17 cellular contexts compared by ENCODE assay signal in the genomic region with DNA sequence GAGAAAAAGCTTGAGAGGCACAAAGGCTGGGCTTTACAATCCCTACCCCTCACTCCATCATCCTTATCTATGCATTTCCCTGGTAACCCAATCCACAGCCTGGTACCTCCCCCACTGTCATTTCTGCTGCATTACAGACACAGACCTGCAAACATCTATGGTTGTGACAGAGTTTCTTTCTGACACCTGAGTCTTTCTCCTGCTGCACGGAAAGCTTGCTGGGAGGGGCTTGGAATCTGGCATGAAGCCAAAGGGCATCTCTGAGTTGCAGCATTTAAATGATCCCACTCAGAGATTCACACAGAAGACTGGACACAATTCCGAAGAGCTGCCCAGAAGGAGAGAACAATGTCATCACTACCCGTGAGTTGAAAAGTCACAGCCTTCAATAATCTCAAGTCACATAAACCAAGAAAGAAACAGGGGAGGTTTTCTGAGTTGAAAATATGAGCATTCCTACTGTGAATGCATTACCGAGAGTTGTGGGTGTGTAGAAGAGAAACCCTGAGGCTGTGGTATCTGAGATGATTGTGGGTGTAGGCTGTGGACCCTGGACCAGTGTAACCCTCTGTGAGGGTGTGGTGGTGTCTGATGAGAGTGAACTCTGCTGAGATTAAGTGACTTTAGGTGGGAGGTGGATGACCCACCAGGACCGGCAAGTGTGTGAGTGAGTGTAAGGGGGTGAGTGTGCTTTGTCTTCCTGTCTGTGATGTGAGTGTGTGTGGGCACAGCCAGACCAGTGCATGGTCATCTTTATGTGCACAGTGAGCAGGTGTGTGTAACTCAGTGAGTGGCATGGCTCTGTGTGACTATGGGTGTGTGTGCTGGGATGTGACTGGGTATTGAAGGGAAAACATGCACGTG. TPM values are rescaled to one million over a fixed set of nuclear protein-coding genes. Genes with fewer than 3 reads are reported as not detected.
DNase-seq lines count a peak whose midpoint lies in the region; ATAC-seq and TF ChIP-seq lines count a peak whose summit lies in the region.
"Had no signal": no experiment of that assay in that cellular context is flagged by ENCODE, and none has a peak within 500 bp of the region (broad histone marks: within the 10 kb centered on the region; RNA-seq: fewer than 3 reads in every experiment).

A gene with protein sequence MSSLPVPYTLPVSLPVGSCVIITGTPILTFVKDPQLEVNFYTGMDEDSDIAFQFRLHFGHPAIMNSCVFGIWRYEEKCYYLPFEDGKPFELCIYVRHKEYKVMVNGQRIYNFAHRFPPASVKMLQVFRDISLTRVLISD (plus strand): TSS at position 301 of the 864 bp plus-strand sequence. CDS start 48 bp downstream, at position 349.

- H3K4me3 ChIP-seq in esophagus muscularis mucosa = no peak within 1 kb of the TSS
- H3K4me3 ChIP-seq: lung, smooth muscle cell, uterus had no signal

- H3K4me3 Mint-ChIP-seq in activated T-cell treated with anti-CD3 and anti-CD28 coated beads, Interleukin-2, amount 50 U/mL, for 4 hours = no peak within 1 kb of the TSS
- H3K4me3 Mint-ChIP-seq in activated T-cell treated with anti-CD3 and anti-CD28 coated beads, Interleukin-2, amount 50 U/mL, for 72 hours = peak within 1 kb of the TSS; percentile 65 to 83

- no peaks in the 10 kb centered on the region for H3K36me3 Mint-ChIP-seq in activated T-cell treated with anti-CD3 and anti-CD28 coated beads, Interleukin-2, amount 50 U/mL, for 4 hours (ENCODE audit: insufficient read depth)
- H3K36me3 Mint-ChIP-seq in activated T-cell treated with anti-CD3 and anti-CD28 coated beads, Interleukin-2, amount 50 U/mL, for 72 hours (ENCODE audit: insufficient read depth in 2 of 2) = peaks cover 7 to 8% of the 10 kb centered on the region in 2 donors

- H3K9me3 ChIP-seq in esophagus muscularis mucosa = no peaks in the 10 kb centered on the region
- H3K9me3 ChIP-seq: uterus had no signal

- no peak for TF ChIP-seq EP300 in esophagus muscularis mucosa (IDR thresholded peaks at IDR 0.05)

- H3K36me3 ChIP-seq in esophagus muscularis mucosa = no peaks in the 10 kb centered on the region
- H3K36me3 ChIP-seq: uterus had no signal

- TF ChIP-seq POLR2A in esophagus muscularis mucosa (IDR thresholded peaks at IDR 0.05; ENCODE audit: low read depth) = no peak

- no peak within 1 kb of the TSS for H3K27ac ChIP-seq in esophagus muscularis mucosa (replicated peaks in 1 of 4)
- H3K27ac ChIP-seq: uterus had no signal

- no peak for DNase-seq in activated T-cell treated with anti-CD3 and anti-CD28 coated beads, Interleukin-2, amount 50 U/mL, for 4 hours
- DNase-seq in activated T-cell treated with anti-CD3 and anti-CD28 coated beads for 4 hours (no peak), NCI-H146 (lab: John Stamatoyannopoulos, UW) (peak; percentile 94), Ammon's horn (ENCODE audit: low spot score) (no peak), esophagus muscularis mucosa (ENCODE audit: extremely low spot score) (no peak), D341Med (ENCODE audit: low spot score) (no peak)
- peak; percentile 46 to 49 for DNase-seq in activated T-cell treated with anti-CD3 and anti-CD28 coated beads, Interleukin-2, amount 50 U/mL, for 72 hours
- no peak for DNase-seq in stimulated activated naive CD8-positive, alpha-beta T cell treated with anti-CD3 and anti-CD28 coated beads, Interleukin-15, Interleukin-2, amounts not matched to agents 100 U/mL and 50 U/mL, for 24 hours
- DNase-seq: activated effector memory CD4-positive, alpha-beta T cell treated with Interleukin-2 at 50 U/mL for 16 hours; cerebellar nuclear complex; KG1; occipital lobe; SHP77 treated with DMSO at 0.1 percent for 48 hours; uterus had no signal

- peak within 1 kb of the TSS; percentile 53 for H3K27ac Mint-ChIP-seq in activated T-cell treated with anti-CD3 and anti-CD28 coated beads, Interleukin-2, amount 50 U/mL, for 72 hours

- H3K27me3 ChIP-seq in esophagus muscularis mucosa = peaks cover 0 to 13% (median 0%) of the 10 kb centered on the region in 4 donors
- H3K27me3 ChIP-seq: uterus had no signal

- H3K4me1 Mint-ChIP-seq in activated T-cell treated with anti-CD3 and anti-CD28 coated beads, Interleukin-2, amount 50 U/mL, for 4 hours (ENCODE audit: low read depth) = peaks cover 41% of the 10 kb centered on the region
- H3K4me1 Mint-ChIP-seq in activated T-cell treated with anti-CD3 and anti-CD28 coated beads, Interleukin-2, amount 50 U/mL, for 72 hours (ENCODE audit: low read depth) = peaks cover 39% of the 10 kb centered on the region

- ATAC-seq in activated T-cell treated with anti-CD3 and anti-CD28 coated beads, Interleukin-2, amount 50 U/mL, for 4 hours = peak; percentile 83 to 85
- ATAC-seq in activated T-cell treated with anti-CD3 and anti-CD28 coated beads, Interleukin-2, amount 50 U/mL, for 72 hours (replicated peaks in 1 of 2) = peak; percentile 83 to 89
- peak; percentile 81 for ATAC-seq in stimulated activated naive CD8-positive, alpha-beta T cell treated with anti-CD3 and anti-CD28 coated beads, Interleukin-15, Interleukin-2, amounts not matched to agents 100 U/mL and 50 U/mL, for 24 hours

- H3K27me3 Mint-ChIP-seq in activated T-cell treated with anti-CD3 and anti-CD28 coated beads, Interleukin-2, amount 50 U/mL, for 4 hours (ENCODE audit: low read depth) = no peaks in the 10 kb centered on the region
- H3K27me3 Mint-ChIP-seq in activated T-cell treated with anti-CD3 and anti-CD28 coated beads, Interleukin-2, amount 50 U/mL, for 72 hours (ENCODE audit: low read depth) = peaks cover 19% of the 10 kb centered on the region

- WGBS in esophagus muscularis mucosa = 43% methylated on average over 6 of the region's 6 CpGs

- intact Hi-C loops in esophagus muscularis mucosa (cut with DNase I) = no loop called here

- no peaks in the 10 kb centered on the region for H3K9me3 Mint-ChIP-seq in activated T-cell treated with anti-CD3 and anti-CD28 coated beads, Interleukin-2, amount 50 U/mL, for 4 hours
- H3K9me3 Mint-ChIP-seq in activated T-cell treated with anti-CD3 and anti-CD28 coated beads, Interleukin-2, amount 50 U/mL, for 72 hours = peaks cover 0 to 2% of the 10 kb centered on the region in 2 donors

- no peaks in the 10 kb centered on the region for H3K4me1 ChIP-seq in esophagus muscularis mucosa
- H3K4me1 ChIP-seq: uterus had no signal

- no peak for TF ChIP-seq CTCF in esophagus muscularis mucosa (IDR thresholded peaks at IDR 0.05)

RNA-seq across cellular contexts. Expression of the gene that starts here (rescaled TPM):
- total RNA-seq in activated T-cell treated with anti-CD3 and anti-CD28 coated beads, Interleukin-2, amount 50 U/mL, for 4 hours = not detected
- total RNA-seq in activated T-cell treated with anti-CD3 and anti-CD28 coated beads, Interleukin-2, amount 50 U/mL, for 72 hours = 1 to 10 TPM; 4.3 to 9.5 TPM
- total RNA-seq in esophagus muscularis mucosa = not detected
- total RNA-seq: epithelial cell of proximal tubule, lung, occipital lobe, smooth muscle cell, uterus had no signal

Comparison
In these comparisons a context has a peak if more than half of its experiments do, and no peak if none do; other contexts are left out.
1. RNA of the gene that starts here (total RNA-seq): 4.3 to 9.5 TPM in activated T-cell treated with anti-CD3 and anti-CD28 coated beads, Interleukin-2, amount 50 U/mL, for 72 hours; not detected in activated T-cell treated with anti-CD3 and anti-CD28 coated beads, Interleukin-2, amount 50 U/mL, for 4 hours and not detected in esophagus muscularis mucosa; every median in the first group is over 4 times any median in the second.
2. DNase-seq: peak in NCI-H146 (single experiment) and activated T-cell treated with anti-CD3 and anti-CD28 coated beads, Interleukin-2, amount 50 U/mL, for 72 hours (2 of 2); none in activated T-cell treated with anti-CD3 and anti-CD28 coated beads, Interleukin-2, amount 50 U/mL, for 4 hours (single experiment), activated T-cell treated with anti-CD3 and anti-CD28 coated beads for 4 hours (single experiment), stimulated activated naive CD8-positive, alpha-beta T cell treated with anti-CD3 and anti-CD28 coated beads, Interleukin-15, Interleukin-2, amounts not matched to agents 100 U/mL and 50 U/mL, for 24 hours (single experiment), Ammon's horn (single experiment), esophagus muscularis mucosa (single experiment) and D341Med (single experiment).
3. Peak in ATAC-seq in activated T-cell treated with anti-CD3 and anti-CD28 coated beads, Interleukin-2, amount 50 U/mL, for 4 hours; RNA of the gene not detected or under 1 TPM.
4. Peak in every context shown above with its lines, with median percentiles within 50 percentile points of each other: ATAC-seq.